Comparison of ENCODE assay signal across 10 cellular contexts in the genomic region with DNA sequence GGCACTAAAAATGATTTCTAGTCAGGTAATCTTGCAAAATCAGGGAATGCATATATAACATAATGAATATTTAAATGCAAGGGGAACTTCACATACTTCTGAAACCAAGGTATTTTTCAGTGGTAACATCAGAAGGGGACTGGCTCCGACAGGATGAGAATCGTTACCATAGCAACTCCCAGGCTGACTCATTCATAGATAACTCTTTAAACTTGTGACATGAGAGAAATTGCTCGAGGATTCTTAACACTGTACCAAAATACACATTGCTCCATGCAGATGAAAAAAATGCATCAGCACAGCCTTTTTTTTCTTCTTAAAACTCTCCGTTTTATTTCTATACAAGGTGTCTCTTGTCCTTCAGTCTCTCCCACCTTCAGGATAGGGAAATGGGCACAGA.
DNase-seq lines count a peak whose midpoint lies in the region; ATAC-seq and TF ChIP-seq lines count a peak whose summit lies in the region.
"Had no signal": no experiment of that assay in that cellular context is flagged by ENCODE, and none has a peak within 500 bp of the region (broad histone marks: within the 10 kb centered on the region; RNA-seq: fewer than 3 reads in every experiment).

No MANE protein-coding gene starts in this region.

- H3K4me3 Mint-ChIP-seq in effector memory CD8-positive, alpha-beta T cell: no peak overlapping the region
- H3K4me3 Mint-ChIP-seq: activated T-cell treated with anti-CD3 and anti-CD28 coated beads, Interleukin-2, amount 50 U/mL, for 4 hours; neural crest cell had no signal

- no peaks in the 10 kb centered on the region for H3K9me3 Mint-ChIP-seq in effector memory CD8-positive, alpha-beta T cell
- H3K9me3 Mint-ChIP-seq: activated T-cell treated with anti-CD3 and anti-CD28 coated beads, Interleukin-2, amount 50 U/mL, for 4 hours; neural crest cell had no signal

- H3K9me3 ChIP-seq in sigmoid colon: no peaks in the 10 kb centered on the region

- H3K27me3 Mint-ChIP-seq in effector memory CD8-positive, alpha-beta T cell: no peaks in the 10 kb centered on the region

- intact Hi-C loops in sigmoid colon (cut with DNase I): no loop called here

- WGBS in sigmoid colon, 2 donors: 45 to 48% methylated on average over 4 of the region's 4 CpGs

- H3K4me1 Mint-ChIP-seq in effector memory CD8-positive, alpha-beta T cell (ENCODE audit: low read depth in 2 of 2): no peaks in the 10 kb centered on the region

- no peak for TF ChIP-seq EP300 in sigmoid colon (IDR thresholded peaks at IDR 0.05)

- no peak overlapping the region for H3K4me3 ChIP-seq in sigmoid colon

- peak overlapping the region; percentile 56 for H3K27ac ChIP-seq in caudate nucleus (ENCODE audit: low read depth, low read length)
- no peak overlapping the region for H3K27ac ChIP-seq in sigmoid colon

- no peak for TF ChIP-seq POLR2A in sigmoid colon (IDR thresholded peaks at IDR 0.05)

- no peak for TF ChIP-seq CTCF in sigmoid colon (IDR thresholded peaks at IDR 0.05)

- H3K36me3 Mint-ChIP-seq in effector memory CD8-positive, alpha-beta T cell (ENCODE audit: insufficient read depth): no peaks in the 10 kb centered on the region

- no peak overlapping the region for H3K27ac Mint-ChIP-seq in effector memory CD8-positive, alpha-beta T cell

- H3K4me1 ChIP-seq in sigmoid colon: no peaks in the 10 kb centered on the region

- ATAC-seq in GM19463 (IDR thresholded peaks at IDR 0.05; ENCODE audit: unreplicated experiment): peak; percentile 98
- ATAC-seq in HG03354 (IDR thresholded peaks at IDR 0.05; ENCODE audit: poor library complexity, severe bottlenecking, unreplicated experiment): peak; percentile 99
- ATAC-seq in effector memory CD8-positive, alpha-beta T cell (replicated peaks): no peak

- H3K36me3 ChIP-seq in sigmoid colon: no peaks in the 10 kb centered on the region

- DNase-seq in Daoy (ENCODE audit: low read depth) (peak; percentile 11), caudate nucleus (lab: John Stamatoyannopoulos, UW) (peak in 12 of 61 donors; percentile 4 to 82 (median 12)), sigmoid colon (no peak), NCI-H187 (lab: John Stamatoyannopoulos, UW) (no peak), Kasumi-1 (lab: John Stamatoyannopoulos, UW) (no peak)
- DNase-seq in effector memory CD8-positive, alpha-beta T cell: no peak
- DNase-seq: activated T-cell treated with anti-CD3 and anti-CD28 coated beads, Interleukin-2, amount 50 U/mL, for 4 hours had no signal

- no peaks in the 10 kb centered on the region for H3K27me3 ChIP-seq in sigmoid colon
